31 cellular contexts compared by ENCODE assay signal in genomic region chr15:66594836-66595235, GRCh38. TPM values are rescaled to one million over a fixed set of nuclear protein-coding genes. Genes with fewer than 3 reads are reported as not detected.
"Had no signal": no experiment of that assay in that cellular context is flagged by ENCODE, and none has a peak within 500 bp of the region (broad histone marks: within the 10 kb centered on the region; RNA-seq: fewer than 3 reads in every experiment).

No MANE protein-coding gene starts in this region.

- H3K9me3 ChIP-seq: colonic mucosa, esophagus squamous epithelium, heart right ventricle, neutrophil, right lobe of liver, stomach, thyroid gland had no signal

- H3K4me1 ChIP-seq: colonic mucosa, esophagus squamous epithelium, heart right ventricle, parathyroid adenoma, thyroid gland had no signal

- H2AFZ ChIP-seq: parathyroid adenoma had no signal

- ATAC-seq: naive thymus-derived CD8-positive, alpha-beta T cell had no signal

- DNase-seq: colonic mucosa; effector memory CD4-positive, alpha-beta T cell; esophagus squamous epithelium; foreskin melanocyte; glutamatergic neuron; heart right ventricle; hippocampal formation; mesenchymal stem cell; right lobe of liver; small intestine; stimulated activated CD4-positive, alpha-beta T cell treated with anti-CD3 and anti-CD28 coated beads, Interleukin-15, amount 100 ng/mL, for 24 hours; stimulated activated CD4-positive, alpha-beta T cell treated with anti-CD3 and anti-CD28 coated beads, Interleukin-2, amount 100 ng/mL, for 48 hours; stimulated activated CD8-positive, alpha-beta memory T cell treated with anti-CD3 and anti-CD28 coated beads, Interleukin-4, amount 100 ng/mL, for 48 hours; stimulated activated naive CD4-positive, alpha-beta T cell treated with Interleukin-2 at 50 U/mL for 16 hours; stomach; thyroid gland had no signal

- H3K79me2 ChIP-seq: parathyroid adenoma had no signal

- H3K4me3 ChIP-seq: colonic mucosa, esophagus squamous epithelium, heart right ventricle, right lobe of liver, stomach, thyroid gland had no signal

- H3K9me3 Mint-ChIP-seq: central memory CD8-positive, alpha-beta T cell; dendritic cell treated with granulocyte-macrophage colony-stimulating factor and Interleukin-4, amounts not matched to agents 40 ng/mL and 50 ng/mL, for 4 days; naive thymus-derived CD8-positive, alpha-beta T cell; type B pancreatic cell had no signal

- H3K4me1 Mint-ChIP-seq: central memory CD8-positive, alpha-beta T cell had no signal

- H3K9ac ChIP-seq: parathyroid adenoma had no signal

- H3K27ac ChIP-seq: colonic mucosa, esophagus squamous epithelium, heart right ventricle, neutrophil, parathyroid adenoma, right lobe of liver, stomach, thyroid gland had no signal

- H3K36me3 ChIP-seq: colonic mucosa, esophagus squamous epithelium, heart right ventricle, neutrophil, right lobe of liver, stomach, thyroid gland had no signal

- H3K36me3 Mint-ChIP-seq: naive thymus-derived CD8-positive, alpha-beta T cell; type B pancreatic cell had no signal

- H3K27ac Mint-ChIP-seq: dendritic cell treated with granulocyte-macrophage colony-stimulating factor and Interleukin-4, amounts not matched to agents 40 ng/mL and 50 ng/mL, for 4 days; naive thymus-derived CD8-positive, alpha-beta T cell; progenitor cell of endocrine pancreas; type B pancreatic cell had no signal

- H3K4me3 Mint-ChIP-seq: central memory CD8-positive, alpha-beta T cell; dendritic cell treated with granulocyte-macrophage colony-stimulating factor and Interleukin-4, amounts not matched to agents 40 ng/mL and 50 ng/mL, for 4 days; naive thymus-derived CD8-positive, alpha-beta T cell; type B pancreatic cell had no signal

- H3K27me3 ChIP-seq: colonic mucosa, esophagus squamous epithelium, heart right ventricle, neutrophil, right lobe of liver, stomach, thyroid gland had no signal

RNA-seq across cellular contexts. Expression of gene LCTL, which starts 29.0 kb away (rescaled TPM):
- total RNA-seq: colonic mucosa; endothelial cell of umbilical vein; esophagus squamous epithelium; left lobe of liver; liver; lung microvascular endothelial cell; naive thymus-derived CD8-positive, alpha-beta T cell; omental fat pad; right lobe of liver; stomach; subcutaneous adipose tissue; thyroid gland; urinary bladder had no signal
- polyA plus RNA-seq: heart right ventricle; naive thymus-derived CD8-positive, alpha-beta T cell; neural cell; small intestine; stomach; urinary bladder had no signal
